ENCODE assay signal across 8 cellular contexts in the genomic region with DNA sequence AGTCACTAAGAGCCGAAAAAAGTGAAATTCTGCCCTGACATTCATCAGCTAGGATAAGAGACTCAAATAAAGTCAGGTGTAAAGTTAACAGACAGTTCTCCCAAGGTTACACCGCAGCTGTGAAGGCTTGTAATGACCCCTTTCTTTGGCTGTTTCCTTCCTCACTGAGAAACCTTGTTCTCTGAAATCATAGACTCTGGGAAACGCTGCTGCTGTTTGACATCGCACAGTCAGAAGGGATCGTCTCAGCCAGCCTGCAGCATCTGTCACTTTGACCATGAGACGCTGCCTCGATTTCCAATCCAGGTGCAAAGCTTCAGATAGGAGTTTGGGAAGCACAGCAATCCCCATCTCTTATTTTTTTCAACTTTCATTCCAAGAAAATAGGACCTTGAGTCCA. TPM values are rescaled to one million over a fixed set of nuclear protein-coding genes. Genes with fewer than 3 reads are reported as not detected.
DNase-seq lines count a peak whose midpoint lies in the region; ATAC-seq, FAIRE-seq and TF ChIP-seq lines count a peak whose summit lies in the region.

No MANE protein-coding gene starts in this region.

- TF ChIP-seq EP300 in A549 (IDR thresholded peaks at IDR 0.05): no peak

- peak overlapping the region; percentile 74 for H3K27ac Mint-ChIP-seq in mesothelial cell of epicardium

- no peaks in the 10 kb centered on the region for H4K20me1 ChIP-seq in HCT116 (ENCODE audit: insufficient read depth)

- H2AFZ ChIP-seq in HCT116 (ENCODE audit: low read depth, low read length, poor library complexity, severe bottlenecking): no peak overlapping the region

- H3K9me3 ChIP-seq in A549 (no peaks in the 10 kb centered on the region), HCT116 (ENCODE audit: control insufficient read depth in 1 of 2, insufficient read depth in 1 of 2, low read depth in 1 of 2, low read length in 2 of 2) (no peaks in the 10 kb centered on the region), body of pancreas (no peaks in the 10 kb centered on the region)

- H3K4me3 Mint-ChIP-seq in mesothelial cell of epicardium: peak overlapping the region; percentile 77

- H3K4me1 ChIP-seq in A549 (peaks cover 14% of the 10 kb centered on the region), HCT116 (ENCODE audit: control insufficient read depth in 1 of 2, insufficient read depth in 2 of 2, low read length in 2 of 2) (peaks cover 16 to 23% of the 10 kb centered on the region in 2 experiments), body of pancreas (peaks cover 76% of the 10 kb centered on the region)

- peak overlapping the region; percentile 59 for H3K4me3 ChIP-seq in A549
- peak overlapping the region; percentile 56 to 80 for H3K4me3 ChIP-seq in HCT116 (replicated peaks in 1 of 2; ENCODE audit: low read depth in 1 of 2, low read length in 2 of 2)
- peak overlapping the region; percentile 40 to 61 for H3K4me3 ChIP-seq in body of pancreas

- RAD21 ChIA-PET in HCT116 (lab: Charles Lee; ENCODE audit: low non-redundant PET in 1 of 2, low total read pairs in 2 of 2, uncharacterized antibody in 2 of 2, unreplicated experiment in 2 of 2): interaction anchor here in 1 of 2 experiments (1.2 kb wide), 1 partner anchor 15 kb away, joined by 3 read pairs; no protein-coding TSS in a partner anchor

- peaks cover 26% of the 10 kb centered on the region; the same call in 1 of the 2 replicates for H3K79me2 ChIP-seq in HCT116 (ENCODE audit: insufficient read depth, low read length)

- POLR2A ChIA-PET in A549 (lab: Yijun Ruan, JAX): interaction anchor here (0.7 to 2.0 kb wide), 7 partner anchors 9 to 90 kb away, joined by 3 to 8 read pairs (median 4); partner anchors contain the start of genes HSD17B14 and PPP1R15A
- POLR2A ChIA-PET in HCT116 (lab: Charles Lee): no interaction called here

- TF ChIP-seq RAD21 in A549 (conservative IDR thresholded peaks at IDR 0.05 in 1 of 2, IDR thresholded peaks at IDR 0.05 in 1 of 2) (no peak), HCT116 (IDR thresholded peaks at IDR 0.05; ENCODE audit: low read depth) (no peak)

- no peaks in the 10 kb centered on the region for H3K27me3 Mint-ChIP-seq in mesothelial cell of epicardium (ENCODE audit: low read depth)

- H3K27ac ChIP-seq in A549: peak overlapping the region; percentile 76 to 87
- peak overlapping the region; percentile 72 for H3K27ac ChIP-seq in HCT116 (ENCODE audit: low read depth, low read length)
- H3K27ac ChIP-seq in body of pancreas: peak overlapping the region; percentile 30 to 100 (median 98)

- ATAC-seq in A549 (no peak), HCT116 (no peak), body of pancreas (no peak), GM18870 (IDR thresholded peaks at IDR 0.05; ENCODE audit: unreplicated experiment) (no peak)

- peaks cover 20% of the 10 kb centered on the region for H3K4me1 Mint-ChIP-seq in mesothelial cell of epicardium

- TF ChIP-seq CTCF in A549 (IDR thresholded peaks at IDR 0.05) (no peak), HCT116 (IDR thresholded peaks at IDR 0.05 in 2 of 3, conservative IDR thresholded peaks at IDR 0.05 in 1 of 3; ENCODE audit: borderline replicate concordance in 1 of 3, insufficient read depth in 1 of 3, low read depth in 2 of 3, low read length in 2 of 3) (no peak), body of pancreas (IDR thresholded peaks at IDR 0.05) (no peak), mesothelial cell of epicardium (IDR thresholded peaks at IDR 0.05; ENCODE audit: unreplicated experiment) (no peak)

- H3K27me3 ChIP-seq in HCT116 (ENCODE audit: insufficient read depth, low read length) (no peaks in the 10 kb centered on the region), body of pancreas (no peaks in the 10 kb centered on the region)

- intact Hi-C loops in HCT116 (cut with micrococcal nuclease) (no loop called here), body of pancreas (cut with DNase I) (no loop called here)

- H3K9ac ChIP-seq in HCT116 (ENCODE audit: low read length): peak overlapping the region; percentile 82

- 48% methylated on average over 7 of the region's 7 CpGs for WGBS in A549 (ENCODE audit: missing lambda C conversion rate)
- WGBS in body of pancreas, 2 donors: 5% methylated on average over 7 of the region's 7 CpGs

- H3K36me3 ChIP-seq in HCT116 (ENCODE audit: control insufficient read depth in 1 of 2, insufficient read depth in 2 of 2, low read length in 2 of 2) (peaks cover 0 to 4% of the 10 kb centered on the region in 2 experiments; a peak in 2 of 4 replicates), body of pancreas (replicated peaks in 1 of 2; ENCODE audit: insufficient read depth in 1 of 2, low read depth in 2 of 2) (no peaks in the 10 kb centered on the region)

- BruUV-seq in HCT116 (replicated peaks; lab: Mats Ljungman, UMichigan): TSS peak; percentile 86

- FAIRE-seq in A549 (lab: Jason Lieb, UNC): no peak

- H3K4me2 ChIP-seq in A549 (peak overlapping the region; percentile 80), HCT116 (ENCODE audit: low read length) (peak overlapping the region; percentile 79)

- peaks cover 1% of the 10 kb centered on the region for H3K36me3 Mint-ChIP-seq in mesothelial cell of epicardium

- no peaks in the 10 kb centered on the region for H3K9me2 ChIP-seq in HCT116 (ENCODE audit: insufficient read depth)

- H3K9me3 Mint-ChIP-seq in mesothelial cell of epicardium: no peaks in the 10 kb centered on the region

- CTCF ChIA-PET in A549 (lab: Yijun Ruan, JAX): interaction anchor here (1.2 to 9.7 kb wide), 8 partner anchors 9 to 161 kb away, joined by 3 to 138 read pairs (median 14); partner anchors contain the start of gene HSD17B14
- CTCF ChIA-PET in HCT116 (lab: Charles Lee): interaction anchor here (1.1 to 1.9 kb wide), 4 partner anchors 14 to 183 kb away, joined by 3 to 12 read pairs (median 3); partner anchors contain the start of genes GYS1 and RUVBL2

- DNase-seq in A549 (ENCODE audit: low read depth in 1 of 2, low spot score in 1 of 2): no peak
- no peak for DNase-seq in HCT116 (ENCODE audit: low read depth, low spot score)
- no peak for DNase-seq in body of pancreas
- DNase-seq in mesothelial cell of epicardium (ENCODE audit: low spot score in 2 of 2, unreplicated experiment in 2 of 2): no peak
- no peak for DNase-seq in D341Med (ENCODE audit: low spot score)
- DNase-seq in DMS79 (lab: John Stamatoyannopoulos, UW): no peak
- DNase-seq in NCI-H2227 treated with DMSO at 0.1 percent for 48 hours (lab: John Stamatoyannopoulos, UW): no peak

- TF ChIP-seq POLR2A in A549 (IDR thresholded peaks at IDR 0.05; ENCODE audit: low read length): no peak
- TF ChIP-seq POLR2A in HCT116 (IDR thresholded peaks at IDR 0.05; ENCODE audit: borderline replicate concordance, extremely low read depth, insufficient read depth, insufficient read length): no peak
- no peak for TF ChIP-seq POLR2A in body of pancreas (IDR thresholded peaks at IDR 0.05)

TF ChIP-seq in HCT116, 20 proteins besides CTCF, POLR2A, EP300 and RAD21 (continues in another document):
- TF ChIP-seq ZFX (IDR thresholded peaks at IDR 0.05) (no peak), SIN3A (IDR thresholded peaks at IDR 0.05; ENCODE audit: low read depth) (no peak)

RNA-seq across cellular contexts. Expression of gene BCAT2, which starts 0.7 kb away (rescaled TPM):
- 30.4 and 31.9 TPM in 2 replicates for polyA plus RNA-seq in A549 (2011; rRNA removed)
- polyA plus RNA-seq in A549 (2012; cell fraction: cytosol; rRNA removed): 93.7 and 119 TPM in 2 replicates
- polyA plus RNA-seq in A549 (2012; cell fraction: nucleus; rRNA removed): 166 and 195 TPM in 2 replicates
- polyA plus RNA-seq in A549 (2017; fragmentation: RNase III; extraction: RNeasy Plus Mini Kit Qiagen cat#74134 plus additional on column Dnase treatment): 46.4 to 47.9 TPM (median 47.2 TPM) in 3 replicates
- polyA minus RNA-seq in A549 (2011; rRNA and poly(A)+ RNA removed): 35.4 and 36.8 TPM in 2 replicates
- total RNA-seq in HCT116 (2021; ENCODE audit: unreplicated experiment): 66.1 TPM
- 62.0 and 68.6 TPM in 2 replicates for polyA plus RNA-seq in HCT116 (2012)
- 10 to 100 TPM; 34.5 to 56.0 TPM for total RNA-seq in body of pancreas
- 45.3 to 47.3 TPM (median 45.7 TPM) in 3 replicates for total RNA-seq in mesothelial cell of epicardium

RNA-seq across cellular contexts. Expression of gene HSD17B14, which starts 26.1 kb away (rescaled TPM):
- polyA plus RNA-seq in A549 (2011; rRNA removed) (8.1 and 11.1 TPM in 2 replicates), A549 (2017; fragmentation: RNase III; extraction: RNeasy Plus Mini Kit Qiagen cat#74134 plus additional on column Dnase treatment) (10.6 to 20.9 TPM (median 19.5 TPM) in 3 replicates)
- polyA plus RNA-seq in A549 (2012; cell fraction: cytosol; rRNA removed): 13.6 and 15.8 TPM in 2 replicates
- polyA plus RNA-seq in A549 (2012; cell fraction: nucleus; rRNA removed): 19.8 and 22.5 TPM in 2 replicates
- 5.8 TPM in 2 replicates for polyA minus RNA-seq in A549 (2011; rRNA and poly(A)+ RNA removed)
- total RNA-seq in HCT116 (2021; ENCODE audit: unreplicated experiment) (3.9 TPM), body of pancreas (1 to 10 TPM; 2.1 to 3.3 TPM), mesothelial cell of epicardium (22.9 to 29.6 TPM (median 27.1 TPM) in 3 replicates)
- 2.6 and 3.8 TPM in 2 replicates for polyA plus RNA-seq in HCT116 (2012)

RNA-seq across cellular contexts. Expression of gene FGF21, which starts 54.8 kb away (rescaled TPM):
- polyA plus RNA-seq in A549 (2011; rRNA removed): 0.06 TPM in 1 of 2 replicates, not detected in the other
- polyA plus RNA-seq in A549 (2012; cell fraction: cytosol; rRNA removed): not detected in 2 replicates
- 0.16 TPM in 1 of 2 replicates, not detected in the other for polyA plus RNA-seq in A549 (2012; cell fraction: nucleus; rRNA removed)
- polyA plus RNA-seq in A549 (2017; fragmentation: RNase III; extraction: RNeasy Plus Mini Kit Qiagen cat#74134 plus additional on column Dnase treatment): not detected in 3 replicates
- not detected in 2 replicates for polyA minus RNA-seq in A549 (2011; rRNA and poly(A)+ RNA removed)
- total RNA-seq in HCT116 (2021; ENCODE audit: unreplicated experiment): 0.81 TPM
- polyA plus RNA-seq in HCT116 (2012): 1.2 and 1.6 TPM in 2 replicates
- total RNA-seq in body of pancreas: not detected
- not detected in 3 replicates for total RNA-seq in mesothelial cell of epicardium

RNA-seq across cellular contexts. Expression of gene FUT1, which starts 57.7 kb away (rescaled TPM):
- polyA plus RNA-seq in A549 (2011; rRNA removed) (1.4 and 1.5 TPM in 2 replicates), A549 (2017; fragmentation: RNase III; extraction: RNeasy Plus Mini Kit Qiagen cat#74134 plus additional on column Dnase treatment) (0.05 to 0.13 TPM (median 0.09 TPM) in 3 replicates)
- 0.17 and 0.21 TPM in 2 replicates for polyA plus RNA-seq in A549 (2012; cell fraction: cytosol; rRNA removed)
- polyA plus RNA-seq in A549 (2012; cell fraction: nucleus; rRNA removed): 0.20 and 0.55 TPM in 2 replicates
- polyA minus RNA-seq in A549 (2011; rRNA and poly(A)+ RNA removed): 1.0 and 1.1 TPM in 2 replicates
- total RNA-seq in HCT116 (2021; ENCODE audit: unreplicated experiment) (14.1 TPM), body of pancreas (10 to 100 TPM; 14.8 to 79.1 TPM), mesothelial cell of epicardium (3.5 to 4.4 TPM (median 4.3 TPM) in 3 replicates)
- 11.8 and 13.1 TPM in 2 replicates for polyA plus RNA-seq in HCT116 (2012)

RNA-seq across cellular contexts. Expression of gene PLEKHA4, which starts 58.3 kb away (rescaled TPM):
- 0.34 and 0.42 TPM in 2 replicates for polyA plus RNA-seq in A549 (2011; rRNA removed)
- polyA plus RNA-seq in A549 (2012; cell fraction: cytosol; rRNA removed): 0.36 and 0.52 TPM in 2 replicates
- 0.97 TPM in 2 replicates for polyA plus RNA-seq in A549 (2012; cell fraction: nucleus; rRNA removed)
- 0.46 to 0.78 TPM (median 0.47 TPM) in 3 replicates for polyA plus RNA-seq in A549 (2017; fragmentation: RNase III; extraction: RNeasy Plus Mini Kit Qiagen cat#74134 plus additional on column Dnase treatment)
- 0.39 TPM in 1 of 2 replicates, not detected in the other for polyA minus RNA-seq in A549 (2011; rRNA and poly(A)+ RNA removed)
- 20.4 TPM for total RNA-seq in HCT116 (2021; ENCODE audit: unreplicated experiment)
- 14.2 and 14.7 TPM in 2 replicates for polyA plus RNA-seq in HCT116 (2012)
- total RNA-seq in body of pancreas: 10 to 100 TPM in 1 of 2 donors, 1 to 10 TPM in 1; 6.5 to 21.1 TPM
- total RNA-seq in mesothelial cell of epicardium: 25.7 to 28.6 TPM (median 26.9 TPM) in 3 replicates
